26 cellular contexts compared by ENCODE assay signal in genomic region chr15:49844390-49844789, GRCh38.
"Had no signal": no experiment of that assay in that cellular context is flagged by ENCODE, and none has a peak within 500 bp of the region (broad histone marks: within the 10 kb centered on the region; RNA-seq: fewer than 3 reads in every experiment).

No MANE protein-coding gene starts in this region.

- H3K27me3 Mint-ChIP-seq: activated CD4-positive, alpha-beta T cell treated with anti-CD3 and anti-CD28 coated beads, Interleukin-2, amount 10 ng/mL, durations not matched to agents 7 days and 5 days; activated CD8-positive, alpha-beta memory T cell treated with anti-CD3 and anti-CD28 coated beads, Interleukin-2, amount 10 ng/mL, durations not matched to agents 7 days and 5 days; activated CD8-positive, alpha-beta T cell treated with anti-CD3 and anti-CD28 coated beads for 36 hours; activated naive CD8-positive, alpha-beta T cell treated with anti-CD3 and anti-CD28 coated beads, Interleukin-2, amount 50 U/mL, for 24 hours; memory B cell had no signal

- H3K36me3 Mint-ChIP-seq: memory B cell had no signal

- H3K36me3 ChIP-seq: cardiac muscle cell, pancreas, right atrium auricular region, thyroid gland had no signal

- H3K4me1 Mint-ChIP-seq: activated CD4-positive, alpha-beta T cell treated with anti-CD3 and anti-CD28 coated beads, Interleukin-2, amount 10 ng/mL, durations not matched to agents 7 days and 5 days; activated CD8-positive, alpha-beta memory T cell treated with anti-CD3 and anti-CD28 coated beads, Interleukin-2, amount 10 ng/mL, durations not matched to agents 7 days and 5 days; activated naive CD8-positive, alpha-beta T cell treated with anti-CD3 and anti-CD28 coated beads, Interleukin-2, amount 50 U/mL, for 24 hours; memory B cell; nephron progenitor cell had no signal

- H3K9me3 ChIP-seq: body of pancreas, pancreas, psoas muscle, thyroid gland had no signal

- H3K27ac Mint-ChIP-seq: activated CD4-positive, alpha-beta T cell treated with anti-CD3 and anti-CD28 coated beads, Interleukin-2, amount 10 ng/mL, durations not matched to agents 7 days and 5 days; activated CD8-positive, alpha-beta memory T cell treated with anti-CD3 and anti-CD28 coated beads, Interleukin-2, amount 10 ng/mL, durations not matched to agents 7 days and 5 days; activated CD8-positive, alpha-beta T cell treated with anti-CD3 and anti-CD28 coated beads for 36 hours; activated naive CD8-positive, alpha-beta T cell treated with anti-CD3 and anti-CD28 coated beads, Interleukin-2, amount 50 U/mL, for 24 hours; memory B cell; nephron progenitor cell; T-helper 2 cell treated with Interferon-gamma antibody and Interleukin-4, amounts not matched to agents 5 μg/mL and 100 μg/mL, for 36 hours had no signal

- H3K27me3 ChIP-seq: body of pancreas, cardiac muscle cell, pancreas, right atrium auricular region, thyroid gland had no signal

- H3K4me1 ChIP-seq: body of pancreas, pancreas, psoas muscle, thyroid gland had no signal

- DNase-seq: activated CD4-positive, alpha-beta T cell treated with anti-CD3 and anti-CD28 coated beads, Interleukin-2, amount 10 ng/mL, durations not matched to agents 7 days and 5 days; activated CD4-positive, CD25-positive, alpha-beta regulatory T cell treated with anti-CD3 and anti-CD28 coated beads, Interleukin-2, amount 50 U/mL, for 72 hours; activated CD8-positive, alpha-beta memory T cell treated with anti-CD3 and anti-CD28 coated beads, Interleukin-2, amount 10 ng/mL, durations not matched to agents 7 days and 5 days; activated CD8-positive, alpha-beta T cell treated with anti-CD3 and anti-CD28 coated beads for 36 hours; activated gamma-delta T cell; activated naive CD4-positive, alpha-beta T cell treated with anti-CD3 and anti-CD28 coated beads, Interleukin-2, amount 50 U/mL, for 16 hours; activated naive CD8-positive, alpha-beta T cell treated with anti-CD3 and anti-CD28 coated beads, Interleukin-2, amount 50 U/mL, for 24 hours; activated T-cell treated with anti-CD3 and anti-CD28 coated beads for 4 hours; body of pancreas; glutamatergic neuron; hippocampal formation; nephron progenitor cell; pancreas; psoas muscle; stimulated activated CD4-positive, alpha-beta T cell treated with anti-CD3 and anti-CD28 coated beads, Interleukin-4, amount 100 ng/mL, for 24 hours; stimulated activated naive CD8-positive, alpha-beta T cell treated with anti-CD3 and anti-CD28 coated beads, Interleukin-15, Interleukin-2, amounts not matched to agents 100 U/mL and 50 U/mL, for 24 hours; thyroid gland had no signal

- H3K4me3 ChIP-seq: body of pancreas, cardiac muscle cell, pancreas, psoas muscle, right atrium auricular region, thyroid gland had no signal

- FAIRE-seq: endothelial cell of umbilical vein, frontal cortex, islet of Langerhans, pancreas had no signal

- H3K27ac ChIP-seq: body of pancreas, cardiac muscle cell, pancreas, psoas muscle, right atrium auricular region, thyroid gland, VCaP had no signal

- H3K4me3 Mint-ChIP-seq: activated CD4-positive, alpha-beta T cell treated with anti-CD3 and anti-CD28 coated beads, Interleukin-2, amount 10 ng/mL, durations not matched to agents 7 days and 5 days; activated CD8-positive, alpha-beta memory T cell treated with anti-CD3 and anti-CD28 coated beads, Interleukin-2, amount 10 ng/mL, durations not matched to agents 7 days and 5 days; activated CD8-positive, alpha-beta T cell treated with anti-CD3 and anti-CD28 coated beads for 36 hours; activated naive CD8-positive, alpha-beta T cell treated with anti-CD3 and anti-CD28 coated beads, Interleukin-2, amount 50 U/mL, for 24 hours; memory B cell; nephron progenitor cell; T-helper 2 cell treated with Interferon-gamma antibody and Interleukin-4, amounts not matched to agents 5 μg/mL and 100 μg/mL, for 36 hours had no signal

- ATAC-seq: activated CD8-positive, alpha-beta memory T cell treated with anti-CD3 and anti-CD28 coated beads, Interleukin-2, amount 10 ng/mL, durations not matched to agents 7 days and 5 days; activated CD8-positive, alpha-beta T cell treated with anti-CD3 and anti-CD28 coated beads for 36 hours; activated naive CD8-positive, alpha-beta T cell treated with anti-CD3 and anti-CD28 coated beads, Interleukin-2, amount 50 U/mL, for 24 hours; body of pancreas; esophagus mucosa; pancreas; psoas muscle; stimulated activated naive CD8-positive, alpha-beta T cell treated with anti-CD3 and anti-CD28 coated beads, Interleukin-15, Interleukin-2, amounts not matched to agents 100 U/mL and 50 U/mL, for 24 hours had no signal
